38 cellular contexts compared by ENCODE assay signal in the genomic region with DNA sequence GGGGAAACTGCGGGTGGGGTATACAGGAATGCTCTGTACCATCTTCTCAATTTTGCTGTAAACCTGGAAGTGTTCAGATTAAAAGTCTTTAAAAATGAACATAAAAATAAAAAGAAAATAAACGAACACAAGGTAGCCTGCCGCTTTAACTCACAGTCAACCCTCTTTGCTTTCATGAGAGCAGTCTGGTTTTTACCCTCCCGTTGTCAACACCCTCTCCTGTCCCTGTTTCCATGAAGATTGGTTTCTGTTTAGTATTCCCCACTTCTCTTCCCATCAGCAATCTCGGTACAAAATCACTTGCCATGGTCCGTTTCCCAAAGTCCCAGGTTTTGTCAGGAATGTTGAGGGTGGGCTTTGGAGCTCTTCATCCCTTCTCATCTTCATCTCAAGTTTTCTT. TPM values are rescaled to one million over a fixed set of nuclear protein-coding genes. Genes with fewer than 3 reads are reported as not detected.
"Had no signal": no experiment of that assay in that cellular context is flagged by ENCODE, and none has a peak within 500 bp of the region (broad histone marks: within the 10 kb centered on the region; RNA-seq: fewer than 3 reads in every experiment).

No MANE protein-coding gene starts in this region.

- DNase-seq: Karpas-422, Kasumi-1, KBM-7, KG1, MG63, MM.1S, MV-4-11, NCI-H1048, NCI-H1092, NCI-H1092 treated with DMSO at 0.1 percent for 48 hours, NCI-H1105, NCI-H1105 treated with DMSO at 0.1 percent for 48 hours, NCI-H1417, NCI-H1417 treated with DMSO at 0.1 percent for 48 hours, NCI-H1436, NCI-H1436 treated with DMSO at 0.1 percent for 48 hours, NCI-H146, NCI-H1694, NCI-H1694 treated with DMSO at 0.1 percent for 48 hours, NCI-H187, NCI-H187 treated with DMSO at 0.1 percent for 48 hours, NCI-H1930, NCI-H2029, NCI-H2029 treated with DMSO at 0.1 percent for 48 hours, NCI-H2081, NCI-H2081 treated with DMSO at 0.1 percent for 48 hours, NCI-H2107, NCI-H2171, NCI-H2171 treated with DMSO at 0.1 percent for 48 hours, NCI-H2227 treated with DMSO at 0.1 percent for 48 hours, NCI-H226, NCI-H345, NCI-H446, NCI-H446 treated with DMSO at 0.1 percent for 48 hours had no signal

RNA-seq across cellular contexts. Expression of a gene that starts 28.8 kb away (rescaled TPM):
- total RNA-seq: LHCN-M2, M059J, MCF 10A, NCI-H460 had no signal
